Comparison of ENCODE assay signal across 1 cellular context in the genomic region with DNA sequence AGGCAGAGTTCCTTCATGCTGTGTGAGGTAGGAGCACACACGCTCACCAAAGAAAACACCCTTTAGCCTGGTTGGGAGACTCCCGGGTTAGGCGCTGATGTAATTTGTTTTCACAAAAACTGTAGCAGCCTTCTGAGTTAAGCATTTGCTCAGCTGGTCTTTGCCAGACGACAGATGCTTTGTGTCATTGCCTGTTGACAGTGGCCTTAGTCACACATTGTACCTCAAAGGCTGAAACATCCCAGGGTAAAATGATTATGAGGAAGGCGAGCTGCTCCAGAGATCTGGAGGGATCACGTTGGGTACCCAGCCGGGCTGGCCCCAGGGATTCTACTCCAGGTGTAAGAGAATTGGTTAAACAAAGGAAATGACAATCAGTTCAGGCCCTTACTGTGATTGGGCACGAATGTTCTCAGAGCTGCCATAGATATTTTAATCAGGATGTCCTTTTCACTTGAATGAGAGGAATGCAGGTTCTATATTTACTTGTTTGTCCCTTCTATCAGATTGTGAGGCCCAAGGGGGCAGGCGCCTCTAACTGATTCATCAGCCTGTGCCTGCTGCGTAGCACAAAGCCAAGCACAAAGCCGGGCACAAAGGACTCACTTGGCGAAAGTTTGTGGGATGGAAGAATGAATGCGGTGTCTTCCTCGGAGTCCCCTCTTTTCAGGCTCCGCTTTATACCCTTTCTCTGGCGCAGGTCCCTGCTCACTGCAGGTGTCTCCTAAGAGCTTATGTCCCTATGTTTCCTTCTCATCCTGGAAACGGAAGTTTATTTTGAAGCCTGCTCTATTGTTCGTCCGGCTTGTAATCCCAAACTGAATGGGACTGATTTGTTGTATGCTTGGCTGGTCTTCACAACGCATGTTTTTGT.
TF ChIP-seq lines count a peak whose summit lies in the region.

No MANE protein-coding gene starts in this region.

TF ChIP-seq in K562, 482 proteins besides CTCF, POLR2A, EP300 and RAD21 (continues in another document):
- TF ChIP-seq, protein P1, sequence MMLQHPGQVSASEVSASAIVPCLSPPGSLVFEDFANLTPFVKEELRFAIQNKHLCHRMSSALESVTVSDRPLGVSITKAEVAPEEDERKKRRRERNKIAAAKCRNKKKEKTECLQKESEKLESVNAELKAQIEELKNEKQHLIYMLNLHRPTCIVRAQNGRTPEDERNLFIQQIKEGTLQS (IDR thresholded peaks at IDR 0.05) = peak; percentile 56; the same call in 1 of the 2 replicates
- TF ChIP-seq, protein P1 (CRISPR knock-in tag; conservative IDR thresholded peaks at IDR 0.05) = no peak
- TF ChIP-seq ATF7 (IDR thresholded peaks at IDR 0.05) (peak; percentile 72), MCM5 (IDR thresholded peaks at IDR 0.05; ENCODE audit: low read depth) (no peak), PHF20 (IDR thresholded peaks at IDR 0.05; ENCODE audit: partially characterized antibody) (no peak), NR2C2 (CRISPR knock-in tag; IDR thresholded peaks at IDR 0.05) (no peak), NR2C2 (tag; IDR thresholded peaks at IDR 0.05) (peak; percentile 36; the same call in 1 of the 2 replicates), YBX1 (IDR thresholded peaks at IDR 0.05) (no peak), CEBPG (CRISPR knock-in tag; IDR thresholded peaks at IDR 0.05) (no peak), CEBPG (tag; conservative IDR thresholded peaks at IDR 0.05 in 1 of 2, IDR thresholded peaks at IDR 0.05 in 1 of 2) (peak in 1 of 2 experiments; percentile 68; a peak in 2 of 4 replicates), MCM3 (IDR thresholded peaks at IDR 0.05) (no peak), HNRNPLL (IDR thresholded peaks at IDR 0.05; ENCODE audit: low read depth, low read length, poor library complexity, severe bottlenecking) (no peak), FOSL1 (tag; conservative IDR thresholded peaks at IDR 0.05) (peak; percentile 30; the same call in 1 of the 2 replicates), ETV1 (tag; conservative IDR thresholded peaks at IDR 0.05; ENCODE audit: low read depth) (no peak), JUND (IDR thresholded peaks at IDR 0.05; ENCODE audit: borderline replicate concordance, low read depth, low read length) (no peak), JUND (tag; IDR thresholded peaks at IDR 0.05; ENCODE audit: borderline replicate concordance, low read depth, low read length) (peak; percentile 23; the same call in 1 of the 3 replicates), ZNF583 (CRISPR knock-in tag; IDR thresholded peaks at IDR 0.05) (no peak), FOXA3 (CRISPR knock-in tag; conservative IDR thresholded peaks at IDR 0.05 in 1 of 2, IDR thresholded peaks at IDR 0.05 in 1 of 2) (peak in 1 of 2 experiments; percentile 13; a peak in 1 of 4 replicates), DMBX1 (CRISPR knock-in tag; IDR thresholded peaks at IDR 0.05; ENCODE audit: borderline replicate concordance) (0 out of 2 replicates have a peak, but pooled peaks have one; percentile 39), ZNF589 (CRISPR knock-in tag; IDR thresholded peaks at IDR 0.05; ENCODE audit: low read depth) (peak; percentile 21; the same call in 1 of the 2 replicates), RBM17 (IDR thresholded peaks at IDR 0.05; ENCODE audit: borderline replicate concordance, low read depth, low read length) (no peak), PKNOX1 (IDR thresholded peaks at IDR 0.05) (0 out of 2 replicates have a peak, but pooled peaks have one; percentile 7), ZNF24 (IDR thresholded peaks at IDR 0.05) (no peak), SAP30 (IDR thresholded peaks at IDR 0.05; ENCODE audit: borderline replicate concordance, insufficient read depth, low read depth, low read length, poor library complexity, severe bottlenecking) (no peak), ZKSCAN1 (IDR thresholded peaks at IDR 0.05; ENCODE audit: low read depth, low read length) (no peak), E2F3 (CRISPR knock-in tag; IDR thresholded peaks at IDR 0.05) (no peak), BACH1 (tag; IDR thresholded peaks at IDR 0.05) (peak; percentile 37; the same call in 1 of the 2 replicates), USF1 (CRISPR knock-in tag; IDR thresholded peaks at IDR 0.05) (no peak), ESRRA (IDR thresholded peaks at IDR 0.05; ENCODE audit: borderline replicate concordance, low read depth) (0 out of 2 replicates have a peak, but pooled peaks have one; percentile 22)
- TF ChIP-seq, protein P2, sequence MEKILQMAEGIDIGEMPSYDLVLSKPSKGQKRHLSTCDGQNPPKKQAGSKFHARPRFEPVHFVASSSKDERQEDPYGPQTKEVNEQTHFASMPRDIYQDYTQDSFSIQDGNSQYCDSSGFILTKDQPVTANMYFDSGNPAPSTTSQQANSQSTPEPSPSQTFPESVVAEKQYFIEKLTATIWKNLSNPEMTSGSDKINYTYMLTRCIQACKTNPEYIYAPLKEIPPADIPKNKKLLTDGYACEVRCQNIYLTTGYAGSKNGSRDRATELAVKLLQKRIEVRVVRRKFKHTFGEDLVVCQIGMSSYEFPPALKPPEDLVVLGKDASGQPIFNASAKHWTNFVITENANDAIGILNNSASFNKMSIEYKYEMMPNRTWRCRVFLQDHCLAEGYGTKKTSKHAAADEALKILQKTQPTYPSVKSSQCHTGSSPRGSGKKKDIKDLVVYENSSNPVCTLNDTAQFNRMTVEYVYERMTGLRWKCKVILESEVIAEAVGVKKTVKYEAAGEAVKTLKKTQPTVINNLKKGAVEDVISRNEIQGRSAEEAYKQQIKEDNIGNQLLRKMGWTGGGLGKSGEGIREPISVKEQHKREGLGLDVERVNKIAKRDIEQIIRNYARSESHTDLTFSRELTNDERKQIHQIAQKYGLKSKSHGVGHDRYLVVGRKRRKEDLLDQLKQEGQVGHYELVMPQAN (IDR thresholded peaks at IDR 0.05; ENCODE audit: borderline replicate concordance) = no peak
- TF ChIP-seq, protein P3, sequence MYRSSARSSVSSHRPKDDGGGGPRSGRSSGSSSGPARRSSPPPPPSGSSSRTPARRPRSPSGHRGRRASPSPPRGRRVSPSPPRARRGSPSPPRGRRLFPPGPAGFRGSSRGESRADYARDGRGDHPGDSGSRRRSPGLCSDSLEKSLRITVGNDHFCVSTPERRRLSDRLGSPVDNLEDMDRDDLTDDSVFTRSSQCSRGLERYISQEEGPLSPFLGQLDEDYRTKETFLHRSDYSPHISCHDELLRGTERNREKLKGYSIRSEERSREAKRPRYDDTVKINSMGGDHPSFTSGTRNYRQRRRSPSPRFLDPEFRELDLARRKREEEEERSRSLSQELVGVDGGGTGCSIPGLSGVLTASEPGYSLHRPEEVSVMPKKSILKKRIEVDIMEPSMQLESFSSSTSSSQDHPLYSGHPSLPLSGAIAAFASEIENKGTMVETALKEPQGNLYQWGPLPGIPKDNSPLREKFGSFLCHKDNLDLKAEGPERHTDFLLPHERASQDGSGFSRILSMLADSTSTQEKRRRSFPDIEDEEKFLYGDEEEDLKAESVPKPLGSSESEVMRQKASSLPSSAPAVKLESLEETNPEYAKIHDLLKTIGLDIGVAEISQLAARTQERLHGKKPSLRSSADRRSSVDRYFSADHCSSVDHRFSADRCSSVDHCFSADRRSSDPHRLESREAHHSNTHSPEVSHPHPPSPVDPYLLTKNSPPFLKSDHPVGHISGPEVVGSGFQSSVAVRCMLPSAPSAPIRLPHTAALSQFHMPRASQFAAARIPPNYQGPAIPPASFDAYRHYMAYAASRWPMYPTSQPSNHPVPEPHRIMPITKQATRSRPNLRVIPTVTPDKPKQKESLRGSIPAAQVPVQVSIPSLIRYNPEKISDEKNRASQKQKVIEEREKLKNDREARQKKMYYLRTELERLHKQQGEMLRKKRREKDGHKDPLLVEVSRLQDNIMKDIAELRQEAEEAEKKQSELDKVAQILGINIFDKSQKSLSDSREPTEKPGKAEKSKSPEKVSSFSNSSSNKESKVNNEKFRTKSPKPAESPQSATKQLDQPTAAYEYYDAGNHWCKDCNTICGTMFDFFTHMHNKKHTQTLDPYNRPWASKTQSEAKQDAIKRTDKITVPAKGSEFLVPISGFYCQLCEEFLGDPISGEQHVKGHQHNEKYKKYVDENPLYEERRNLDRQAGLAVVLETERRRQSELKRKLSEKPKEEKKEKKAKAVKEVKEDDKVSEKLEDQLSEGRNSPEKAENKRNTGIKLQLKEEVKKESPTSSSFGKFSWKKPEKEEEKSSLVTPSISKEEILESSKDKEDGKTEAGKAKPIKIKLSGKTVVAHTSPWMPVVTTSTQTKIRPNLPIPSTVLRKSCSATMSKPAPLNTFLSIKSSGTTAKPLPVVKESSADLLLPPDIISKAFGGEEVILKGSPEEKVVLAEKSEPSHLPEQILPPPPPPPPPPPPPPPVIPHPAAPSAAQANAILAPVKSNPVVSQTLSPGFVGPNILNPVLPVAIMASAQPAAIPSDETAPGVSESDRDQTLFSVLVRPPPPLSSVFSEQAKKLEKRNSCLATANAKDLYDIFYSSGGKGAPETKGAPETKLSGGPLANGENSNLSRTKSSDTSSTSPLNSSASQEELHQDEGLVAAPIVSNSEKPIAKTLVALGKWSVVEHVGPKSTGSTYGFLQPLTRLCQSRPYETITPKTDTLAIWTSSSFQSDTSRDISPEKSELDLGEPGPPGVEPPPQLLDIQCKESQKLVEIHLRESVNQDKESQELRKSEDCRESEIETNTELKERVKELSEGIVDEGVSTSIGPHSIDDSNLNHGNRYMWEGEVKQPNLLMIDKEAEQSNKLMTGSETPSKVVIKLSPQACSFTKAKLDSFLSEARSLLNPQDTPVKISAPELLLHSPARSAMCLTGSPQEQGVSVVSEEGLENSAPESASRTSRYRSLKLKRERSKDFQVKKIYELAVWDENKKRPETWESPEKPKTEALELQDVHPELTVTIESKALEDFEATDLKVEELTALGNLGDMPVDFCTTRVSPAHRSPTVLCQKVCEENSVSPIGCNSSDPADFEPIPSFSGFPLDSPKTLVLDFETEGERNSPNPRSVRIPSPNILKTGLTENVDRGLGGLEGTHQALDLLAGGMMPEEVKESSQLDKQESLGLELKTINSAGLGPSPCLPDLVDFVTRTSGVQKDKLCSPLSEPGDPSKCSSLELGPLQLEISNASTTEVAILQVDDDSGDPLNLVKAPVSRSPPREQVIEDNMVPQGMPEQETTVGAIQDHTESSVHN (IDR thresholded peaks at IDR 0.05; ENCODE audit: borderline replicate concordance in 1 of 2, low read depth in 1 of 2) = 0 out of 4 replicates have a peak, but pooled peaks of 1 of the 2 experiments have one; percentile 33
- TF ChIP-seq, protein P4, sequence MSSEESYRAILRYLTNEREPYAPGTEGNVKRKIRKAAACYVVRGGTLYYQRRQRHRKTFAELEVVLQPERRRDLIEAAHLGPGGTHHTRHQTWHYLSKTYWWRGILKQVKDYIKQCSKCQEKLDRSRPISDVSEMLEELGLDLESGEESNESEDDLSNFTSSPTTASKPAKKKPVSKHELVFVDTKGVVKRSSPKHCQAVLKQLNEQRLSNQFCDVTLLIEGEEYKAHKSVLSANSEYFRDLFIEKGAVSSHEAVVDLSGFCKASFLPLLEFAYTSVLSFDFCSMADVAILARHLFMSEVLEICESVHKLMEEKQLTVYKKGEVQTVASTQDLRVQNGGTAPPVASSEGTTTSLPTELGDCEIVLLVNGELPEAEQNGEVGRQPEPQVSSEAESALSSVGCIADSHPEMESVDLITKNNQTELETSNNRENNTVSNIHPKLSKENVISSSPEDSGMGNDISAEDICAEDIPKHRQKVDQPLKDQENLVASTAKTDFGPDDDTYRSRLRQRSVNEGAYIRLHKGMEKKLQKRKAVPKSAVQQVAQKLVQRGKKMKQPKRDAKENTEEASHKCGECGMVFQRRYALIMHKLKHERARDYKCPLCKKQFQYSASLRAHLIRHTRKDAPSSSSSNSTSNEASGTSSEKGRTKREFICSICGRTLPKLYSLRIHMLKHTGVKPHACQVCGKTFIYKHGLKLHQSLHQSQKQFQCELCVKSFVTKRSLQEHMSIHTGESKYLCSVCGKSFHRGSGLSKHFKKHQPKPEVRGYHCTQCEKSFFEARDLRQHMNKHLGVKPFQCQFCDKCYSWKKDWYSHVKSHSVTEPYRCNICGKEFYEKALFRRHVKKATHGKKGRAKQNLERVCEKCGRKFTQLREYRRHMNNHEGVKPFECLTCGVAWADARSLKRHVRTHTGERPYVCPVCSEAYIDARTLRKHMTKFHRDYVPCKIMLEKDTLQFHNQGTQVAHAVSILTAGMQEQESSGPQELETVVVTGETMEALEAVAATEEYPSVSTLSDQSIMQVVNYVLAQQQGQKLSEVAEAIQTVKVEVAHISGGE (CRISPR knock-in tag; IDR thresholded peaks at IDR 0.05) = no peak
- TF ChIP-seq, protein P5, sequence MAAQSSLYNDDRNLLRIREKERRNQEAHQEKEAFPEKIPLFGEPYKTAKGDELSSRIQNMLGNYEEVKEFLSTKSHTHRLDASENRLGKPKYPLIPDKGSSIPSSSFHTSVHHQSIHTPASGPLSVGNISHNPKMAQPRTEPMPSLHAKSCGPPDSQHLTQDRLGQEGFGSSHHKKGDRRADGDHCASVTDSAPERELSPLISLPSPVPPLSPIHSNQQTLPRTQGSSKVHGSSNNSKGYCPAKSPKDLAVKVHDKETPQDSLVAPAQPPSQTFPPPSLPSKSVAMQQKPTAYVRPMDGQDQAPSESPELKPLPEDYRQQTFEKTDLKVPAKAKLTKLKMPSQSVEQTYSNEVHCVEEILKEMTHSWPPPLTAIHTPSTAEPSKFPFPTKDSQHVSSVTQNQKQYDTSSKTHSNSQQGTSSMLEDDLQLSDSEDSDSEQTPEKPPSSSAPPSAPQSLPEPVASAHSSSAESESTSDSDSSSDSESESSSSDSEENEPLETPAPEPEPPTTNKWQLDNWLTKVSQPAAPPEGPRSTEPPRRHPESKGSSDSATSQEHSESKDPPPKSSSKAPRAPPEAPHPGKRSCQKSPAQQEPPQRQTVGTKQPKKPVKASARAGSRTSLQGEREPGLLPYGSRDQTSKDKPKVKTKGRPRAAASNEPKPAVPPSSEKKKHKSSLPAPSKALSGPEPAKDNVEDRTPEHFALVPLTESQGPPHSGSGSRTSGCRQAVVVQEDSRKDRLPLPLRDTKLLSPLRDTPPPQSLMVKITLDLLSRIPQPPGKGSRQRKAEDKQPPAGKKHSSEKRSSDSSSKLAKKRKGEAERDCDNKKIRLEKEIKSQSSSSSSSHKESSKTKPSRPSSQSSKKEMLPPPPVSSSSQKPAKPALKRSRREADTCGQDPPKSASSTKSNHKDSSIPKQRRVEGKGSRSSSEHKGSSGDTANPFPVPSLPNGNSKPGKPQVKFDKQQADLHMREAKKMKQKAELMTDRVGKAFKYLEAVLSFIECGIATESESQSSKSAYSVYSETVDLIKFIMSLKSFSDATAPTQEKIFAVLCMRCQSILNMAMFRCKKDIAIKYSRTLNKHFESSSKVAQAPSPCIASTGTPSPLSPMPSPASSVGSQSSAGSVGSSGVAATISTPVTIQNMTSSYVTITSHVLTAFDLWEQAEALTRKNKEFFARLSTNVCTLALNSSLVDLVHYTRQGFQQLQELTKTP (IDR thresholded peaks at IDR 0.05; ENCODE audit: low read depth in 1 of 2, partially characterized antibody in 2 of 2) = no peak
